ENCODE assay signal across 28 cellular contexts in the genomic region with DNA sequence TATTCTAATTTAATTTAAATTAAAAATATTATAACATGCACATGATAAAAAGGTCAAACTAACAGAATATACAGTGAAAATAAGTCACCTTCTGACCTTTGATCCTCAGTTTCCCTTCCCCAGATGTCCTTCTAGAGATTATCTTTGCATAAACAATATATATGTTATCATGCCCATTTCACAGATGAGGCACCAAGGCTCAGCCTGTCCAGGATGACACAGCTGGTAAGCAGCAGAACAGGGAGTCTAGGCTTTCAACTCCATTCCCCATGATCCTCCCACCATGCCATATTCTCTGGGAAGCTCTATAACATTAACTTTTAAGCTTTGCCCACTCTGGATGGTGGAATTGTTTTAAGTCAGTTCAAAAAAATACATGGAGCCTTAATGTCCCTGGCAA.
"Had no signal": no experiment of that assay in that cellular context is flagged by ENCODE, and none has a peak within 500 bp of the region (broad histone marks: within the 10 kb centered on the region; RNA-seq: fewer than 3 reads in every experiment).

No MANE protein-coding gene starts in this region.

- H3K36me3 ChIP-seq: colonic mucosa, gastrocnemius medialis had no signal

- DNase-seq: colonic mucosa; cortex of kidney; dermis blood vessel endothelial cell; dorsolateral prefrontal cortex; effector CD4-positive, alpha-beta T cell; effector CD8-positive, alpha-beta T cell; effector memory CD4-positive, alpha-beta T cell; effector memory CD8-positive, alpha-beta T cell; endodermal cell; erythroblast; esophagus squamous epithelium; foreskin fibroblast; foreskin keratinocyte; foreskin melanocyte; gastrocnemius medialis; glutamatergic neuron; head of caudate nucleus; heart left ventricle; heart right ventricle had no signal

- H3K27me3 ChIP-seq: colonic mucosa, dorsolateral prefrontal cortex, esophagus muscularis mucosa, esophagus squamous epithelium, foreskin keratinocyte, gastrocnemius medialis, gastroesophageal sphincter, heart left ventricle, heart right ventricle had no signal

- FAIRE-seq: colon, endometrium, endothelial cell of umbilical vein, frontal cortex had no signal

- H3K4me1 ChIP-seq: colonic mucosa, esophagus muscularis mucosa, esophagus squamous epithelium, foreskin keratinocyte, gastrocnemius medialis, gastroesophageal sphincter, heart left ventricle, heart right ventricle had no signal

- H3K4me3 ChIP-seq: colonic mucosa, coronary artery, dorsolateral prefrontal cortex, esophagus muscularis mucosa, esophagus squamous epithelium, gastrocnemius medialis, gastroesophageal sphincter, heart left ventricle, heart right ventricle had no signal

- ATAC-seq: effector memory CD8-positive, alpha-beta T cell; esophagus mucosa; foreskin keratinocyte; gastrocnemius medialis; gastroesophageal sphincter; heart left ventricle; heart right ventricle had no signal

- H3K9me3 ChIP-seq: colonic mucosa, esophagus muscularis mucosa, esophagus squamous epithelium, gastrocnemius medialis, gastroesophageal sphincter, heart left ventricle, heart right ventricle had no signal

- H3K27ac ChIP-seq: colonic mucosa, coronary artery, dorsolateral prefrontal cortex, epithelial cell of prostate, esophagus muscularis mucosa, esophagus squamous epithelium, foreskin keratinocyte, gastrocnemius medialis, gastroesophageal sphincter, heart left ventricle, heart right ventricle had no signal
